24 cellular contexts compared by ENCODE assay signal in genomic region chr17:36142806-36143205, GRCh38. TPM values are rescaled to one million over a fixed set of nuclear protein-coding genes. Genes with fewer than 3 reads are reported as not detected.
DNase-seq lines count a peak whose midpoint lies in the region; ATAC-seq and TF ChIP-seq lines count a peak whose summit lies in the region.
"Had no signal": no experiment of that assay in that cellular context is flagged by ENCODE, and none has a peak within 500 bp of the region (broad histone marks: within the 10 kb centered on the region; RNA-seq: fewer than 3 reads in every experiment).

No MANE protein-coding gene starts in this region.

- no peak overlapping the region for H3K27ac Mint-ChIP-seq in endodermal cell
- H3K27ac Mint-ChIP-seq in natural killer cell, result peak overlapping the region; percentile 23 to 30
- H3K27ac Mint-ChIP-seq in WTC11, result no peak overlapping the region
- H3K27ac Mint-ChIP-seq: B cell; CD4-positive, CD25-positive, alpha-beta regulatory T cell; CD8-positive, alpha-beta memory T cell had no signal

- DNase-seq in endodermal cell, result peak; percentile 23
- DNase-seq in left colon, result no peak
- DNase-seq in natural killer cell, result no peak
- DNase-seq in testis, result no peak
- DNase-seq in WTC11 (ENCODE audit: low spot score), result no peak
- no peak for DNase-seq in NCI-H187 treated with DMSO at 0.1 percent for 48 hours (lab: John Stamatoyannopoulos, UW)
- DNase-seq: CD4-positive, CD25-positive, alpha-beta regulatory T cell; CD8-positive, alpha-beta memory T cell; DMS53; DMS79 treated with DMSO at 0.1 percent for 48 hours; GF-D8; GM23248; H7; HCEC 1CT had no signal

- no peak overlapping the region for H3K4me3 Mint-ChIP-seq in endodermal cell
- H3K4me3 Mint-ChIP-seq in natural killer cell, result no peak overlapping the region
- H3K4me3 Mint-ChIP-seq in WTC11, result no peak overlapping the region
- H3K4me3 Mint-ChIP-seq: B cell; CD4-positive, CD25-positive, alpha-beta regulatory T cell; CD8-positive, alpha-beta memory T cell had no signal

- H3K27me3 Mint-ChIP-seq in endodermal cell (ENCODE audit: insufficient read depth) (peaks cover 8% of the 10 kb centered on the region), natural killer cell (ENCODE audit: low read depth in 2 of 2) (no peaks in the 10 kb centered on the region), WTC11 (ENCODE audit: low read depth) (no peaks in the 10 kb centered on the region; the same call in 1 of the 2 replicates)
- H3K27me3 Mint-ChIP-seq: B cell had no signal

- WGBS in endodermal cell (ENCODE audit: insufficient coverage in 1 of 2, insufficient read length in 1 of 2), 2 experiments, result 94 to 95% methylated on average over 4 to 8 of the region's 8 CpGs
- WGBS in testis, 2 donors, result 94 to 95% methylated on average over 8 of the region's 8 CpGs

- H3K4me1 Mint-ChIP-seq in endodermal cell (peaks cover 3% of the 10 kb centered on the region), natural killer cell (peaks cover 71 to 74% of the 10 kb centered on the region in 2 donors), WTC11 (no peaks in the 10 kb centered on the region)
- H3K4me1 Mint-ChIP-seq: CD4-positive, CD25-positive, alpha-beta regulatory T cell had no signal

- H3K36me3 Mint-ChIP-seq in endodermal cell (ENCODE audit: low read depth), result no peaks in the 10 kb centered on the region
- H3K36me3 Mint-ChIP-seq in natural killer cell, result no peaks in the 10 kb centered on the region
- H3K36me3 Mint-ChIP-seq in WTC11, result no peaks in the 10 kb centered on the region
- H3K36me3 Mint-ChIP-seq: CD4-positive, CD25-positive, alpha-beta regulatory T cell; CD8-positive, alpha-beta memory T cell had no signal

- CTCF ChIA-PET in HEK293 (lab: Yijun Ruan, JAX) (interaction anchor here (0.6 to 10.6 kb wide), 8 partner anchors 8 to 195 kb away, joined by 3 to 319 read pairs (median 4); partner anchors contain the start of gene CCL3), WTC11 (lab: Charles Lee) (interaction anchor here (1.1 to 1.3 kb wide), 2 partner anchors 161 to 167 kb away, joined by 3 to 4 read pairs; no protein-coding TSS in a partner anchor)

- H3K27me3 ChIP-seq in endodermal cell (ENCODE audit: control insufficient read depth, insufficient read depth, low read length, poor library complexity, severe bottlenecking) (no peaks in the 10 kb centered on the region), testis (no peaks in the 10 kb centered on the region)
- H3K27me3 ChIP-seq: BLaER1 had no signal

- no peaks in the 10 kb centered on the region for H3K36me3 ChIP-seq in HEK293 (ENCODE audit: control insufficient read depth in 2 of 2, insufficient read depth in 1 of 2, low read length in 2 of 2)
- no peaks in the 10 kb centered on the region for H3K36me3 ChIP-seq in endodermal cell (ENCODE audit: control insufficient read depth, insufficient read depth, low read length)
- no peaks in the 10 kb centered on the region for H3K36me3 ChIP-seq in testis (ENCODE audit: low read depth, missing control alignments)
- H3K36me3 ChIP-seq: BLaER1 had no signal

- intact Hi-C loops in left colon (cut with DNase I, micrococcal nuclease) (loop anchor here in 1 of 2 donors (10.0 kb wide), 1 partner anchor 178 kb away; no protein-coding TSS in a partner anchor), natural killer cell (cut with micrococcal nuclease) (no loop called here), testis (cut with DNase I; ENCODE audit: low total_unique reads) (no loop called here)

- TF ChIP-seq CTCF in HEK293 (tag by site-specific recombination; IDR thresholded peaks at IDR 0.05), result no peak
- TF ChIP-seq CTCF in endodermal cell (conservative IDR thresholded peaks at IDR 0.05), result no peak
- no peak for TF ChIP-seq CTCF in natural killer cell (IDR thresholded peaks at IDR 0.05)
- TF ChIP-seq CTCF in testis (IDR thresholded peaks at IDR 0.05), result no peak
- TF ChIP-seq CTCF in WTC11 (IDR thresholded peaks at IDR 0.05), result no peak

- H3K9ac ChIP-seq in endodermal cell (ENCODE audit: extremely low read depth, low read length, poor library complexity, severe bottlenecking), result no peak overlapping the region
- H3K9ac ChIP-seq: BLaER1, GM23248 had no signal

- POLR2A ChIA-PET in HEK293 (lab: Yijun Ruan, JAX), result interaction anchor here (0.7 kb wide), 1 partner anchor 10 kb away, joined by 3 read pairs; no protein-coding TSS in a partner anchor
- POLR2A ChIA-PET in WTC11 (lab: Charles Lee), result no interaction called here

- no peak overlapping the region for H3K4me3 ChIP-seq in HEK293 (ENCODE audit: low read depth, low read length)
- no peak overlapping the region for H3K4me3 ChIP-seq in endodermal cell (ENCODE audit: low read length)
- H3K4me3 ChIP-seq in testis, result no peak overlapping the region
- H3K4me3 ChIP-seq: BLaER1, GM23248 had no signal

- H3K9me3 ChIP-seq in HEK293 (ENCODE audit: control insufficient read depth, insufficient read depth, low read depth, low read length) (no peaks in the 10 kb centered on the region; the same call in 1 of the 2 replicates), endodermal cell (ENCODE audit: control insufficient read depth, low read length) (no peaks in the 10 kb centered on the region), testis (no peaks in the 10 kb centered on the region)

- H3K4me1 ChIP-seq in HEK293 (ENCODE audit: control insufficient read depth, insufficient read depth, low read length) (no peaks in the 10 kb centered on the region), endodermal cell (ENCODE audit: control insufficient read depth, insufficient read depth, low read length) (no peaks in the 10 kb centered on the region), testis (no peaks in the 10 kb centered on the region)
- H3K4me1 ChIP-seq: BLaER1 had no signal

- no peaks in the 10 kb centered on the region for H3K9me3 Mint-ChIP-seq in endodermal cell
- no peaks in the 10 kb centered on the region for H3K9me3 Mint-ChIP-seq in natural killer cell
- 0 out of 2 replicates have a peak, but pooled peaks cover 4% of the 10 kb centered on the region for H3K9me3 Mint-ChIP-seq in WTC11

- ATAC-seq in left colon, result peak; percentile 56
- no peak for ATAC-seq in natural killer cell
- no peak for ATAC-seq in HG03025 (IDR thresholded peaks at IDR 0.05; ENCODE audit: low FRiP score, unreplicated experiment)
- no peak for ATAC-seq in WTC11

- no peak for TF ChIP-seq POLR2A in testis (IDR thresholded peaks at IDR 0.05)

- no peak overlapping the region for H3K27ac ChIP-seq in HEK293 (ENCODE audit: extremely low read depth, low read depth, low read length)
- no peak overlapping the region for H3K27ac ChIP-seq in endodermal cell (ENCODE audit: low read depth, low read length)
- H3K27ac ChIP-seq in testis, result no peak overlapping the region
- H3K27ac ChIP-seq: 22Rv1, BLaER1, C4-2B, GM23248 had no signal

TF ChIP-seq in HEK293, 187 proteins besides CTCF, POLR2A, EP300 and RAD21:
- TF ChIP-seq ZNF302 (tag by site-specific recombination; IDR thresholded peaks at IDR 0.05; ENCODE audit: low read depth) (no peak), ZBTB26 (tag by site-specific recombination; optimal IDR thresholded peaks at IDR 0.05) (peak; percentile 10)

TF ChIP-seq in WTC11, 78 proteins besides CTCF, POLR2A, EP300 and RAD21 (continues in another document):
- TF ChIP-seq GTF2I (CRISPR knock-in tag; conservative IDR thresholded peaks at IDR 0.05), result no peak
- TF ChIP-seq, protein P1, sequence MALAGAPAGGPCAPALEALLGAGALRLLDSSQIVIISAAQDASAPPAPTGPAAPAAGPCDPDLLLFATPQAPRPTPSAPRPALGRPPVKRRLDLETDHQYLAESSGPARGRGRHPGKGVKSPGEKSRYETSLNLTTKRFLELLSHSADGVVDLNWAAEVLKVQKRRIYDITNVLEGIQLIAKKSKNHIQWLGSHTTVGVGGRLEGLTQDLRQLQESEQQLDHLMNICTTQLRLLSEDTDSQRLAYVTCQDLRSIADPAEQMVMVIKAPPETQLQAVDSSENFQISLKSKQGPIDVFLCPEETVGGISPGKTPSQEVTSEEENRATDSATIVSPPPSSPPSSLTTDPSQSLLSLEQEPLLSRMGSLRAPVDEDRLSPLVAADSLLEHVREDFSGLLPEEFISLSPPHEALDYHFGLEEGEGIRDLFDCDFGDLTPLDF (CRISPR knock-in tag; IDR thresholded peaks at IDR 0.05), result no peak
- no peak for TF ChIP-seq NFATC4 (CRISPR knock-in tag; IDR thresholded peaks at IDR 0.05)

RNA-seq across cellular contexts. Expression of gene TBC1D3B, which starts 33.6 kb away (rescaled TPM):
- 10 to 100 TPM; 13.1 to 18.4 TPM for total RNA-seq in endodermal cell
- polyA plus RNA-seq in endodermal cell (2013, experiment 1 of 2), result 2.9 TPM
- polyA plus RNA-seq in endodermal cell (2013, experiment 2 of 2), result 4.7 TPM
- 1 to 10 TPM; 7.4 to 8.9 TPM for total RNA-seq in left colon
- 10 to 100 TPM in 1 of 3 donors, 1 to 10 TPM in 2; 4.3 to 10.7 (median 8.2) TPM for total RNA-seq in natural killer cell
- total RNA-seq in testis, result 10 to 100 TPM; 10.8 to 23.0 TPM
- 21.0 TPM for polyA plus RNA-seq in testis (ENCODE audit: insufficient read depth, low read depth, low replicate concordance)
- total RNA-seq in WTC11 (2021), result 6.3 to 7.9 TPM (median 7.7 TPM) in 3 replicates
- total RNA-seq: Daoy, G401, GM23248, H7 had no signal
- polyA plus RNA-seq: CD4-positive, CD25-positive, alpha-beta regulatory T cell had no signal

RNA-seq across cellular contexts. Expression of gene CCL4, which starts 39.2 kb away (rescaled TPM):
- not detected for total RNA-seq in endodermal cell
- polyA plus RNA-seq in endodermal cell (2013, experiment 1 of 2), result not detected
- not detected for polyA plus RNA-seq in endodermal cell (2013, experiment 2 of 2)
- total RNA-seq in left colon, result 1 to 10 TPM; 2.2 to 4.5 TPM
- 100 to 1,000 TPM; 360 to 532 (median 476) TPM for total RNA-seq in natural killer cell
- 1 to 10 TPM in 1 of 2 donors, under 1 TPM in 1; 0.39 to 1.7 TPM for total RNA-seq in testis
- polyA plus RNA-seq in testis (ENCODE audit: insufficient read depth, low read depth, low replicate concordance), result 9.9 TPM
- total RNA-seq in WTC11 (2021), result 0.37 to 1.2 TPM (median 0.48 TPM) in 3 replicates
- total RNA-seq: Daoy, G401, GM23248, H1, H7 had no signal
- polyA plus RNA-seq: AG04450, GM23248, H1 had no signal

RNA-seq across cellular contexts. Expression of gene CCL3, which starts 52.9 kb away (rescaled TPM):
- total RNA-seq in endodermal cell (not detected), left colon (1 to 10 TPM; 2.0 to 4.2 TPM), natural killer cell (100 to 1,000 TPM; 381 to 547 (median 450) TPM), testis (under 1 TPM in 1 of 2 donors, not detected in 1; 0.56 TPM), WTC11 (2021) (0.44 to 0.72 TPM (median 0.55 TPM) in 3 replicates)
- polyA plus RNA-seq in endodermal cell (2013, experiment 1 of 2), result not detected
- polyA plus RNA-seq in endodermal cell (2013, experiment 2 of 2), result not detected
- polyA plus RNA-seq in testis (ENCODE audit: insufficient read depth, low read depth, low replicate concordance), result 6.2 TPM
- total RNA-seq: CD4-positive, CD25-positive, alpha-beta regulatory T cell; G401; GM23248; H1; H7 had no signal
- polyA plus RNA-seq: AG04450, GM23248, H1 had no signal

RNA-seq across cellular contexts. Expression of gene CCL3L1, which starts 53.8 kb away (rescaled TPM):
- total RNA-seq in endodermal cell (1 to 10 TPM in 1 of 2 donors, under 1 TPM in 1; 0.35 to 2.0 TPM), left colon (under 1 TPM in 1 of 2 donors, not detected in 1; 0.64 TPM), natural killer cell (10 to 100 TPM; 22.2 to 73.9 (median 55.9) TPM), testis (not detected), WTC11 (2021) (not detected in 3 replicates)
- not detected for polyA plus RNA-seq in endodermal cell (2013, experiment 1 of 2)
- not detected for polyA plus RNA-seq in endodermal cell (2013, experiment 2 of 2)
- 4.7 TPM for polyA plus RNA-seq in testis (ENCODE audit: insufficient read depth, low read depth, low replicate concordance)
- total RNA-seq: CD4-positive, CD25-positive, alpha-beta regulatory T cell; G401; GM23248; H1; H7 had no signal
- polyA plus RNA-seq: AG04450; CD4-positive, CD25-positive, alpha-beta regulatory T cell; GM23248 had no signal

Comparison
In these comparisons a context has a peak if more than half of its experiments do, and no peak if none do; other contexts are left out.
1. H3K27ac Mint-ChIP-seq: peak in natural killer cell (2 of 2); none in endodermal cell (single experiment) and WTC11 (single experiment).
2. RNA of gene CCL4, which starts 39.2 kb away (total RNA-seq): 360 to 532 TPM in natural killer cell; 2.2 to 4.5 TPM in left colon, 0.39 to 1.7 TPM in testis, 0.37 to 1.2 TPM in WTC11 and not detected in endodermal cell; every median in the first group is over 10 times any median in the second.
3. RNA of gene CCL3, which starts 52.9 kb away (total RNA-seq): 381 to 547 TPM in natural killer cell; 2.0 to 4.2 TPM in left colon, 0.44 to 0.72 TPM in WTC11, 0.56 TPM in testis and not detected in endodermal cell; every median in the first group is over 10 times any median in the second.